ENCODE assay signal across 1 cellular context in the genomic region with DNA sequence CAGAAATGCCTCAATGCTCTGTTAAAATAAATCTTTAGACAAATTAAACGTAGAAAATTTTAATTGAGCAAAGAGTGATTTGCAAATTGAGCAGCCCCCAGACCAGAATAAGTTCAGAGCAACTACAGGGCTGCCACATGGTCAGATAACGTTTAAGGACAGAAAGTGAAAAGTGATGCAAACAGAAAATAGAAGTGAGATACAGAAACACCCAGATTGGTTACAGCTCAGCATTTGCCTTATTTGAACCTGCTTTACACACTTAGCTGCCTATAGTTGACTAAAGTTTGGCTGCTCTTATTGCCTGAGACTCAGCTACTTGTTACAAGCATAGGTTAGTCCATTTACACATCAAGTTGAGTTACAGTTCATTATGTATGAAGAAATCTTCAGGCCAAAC.
TF ChIP-seq lines count a peak whose summit lies in the region.

No MANE protein-coding gene starts in this region.

TF ChIP-seq in GM12878, 131 proteins besides CTCF, POLR2A, EP300 and RAD21 (continued from another document):
- TF ChIP-seq, protein P1, sequence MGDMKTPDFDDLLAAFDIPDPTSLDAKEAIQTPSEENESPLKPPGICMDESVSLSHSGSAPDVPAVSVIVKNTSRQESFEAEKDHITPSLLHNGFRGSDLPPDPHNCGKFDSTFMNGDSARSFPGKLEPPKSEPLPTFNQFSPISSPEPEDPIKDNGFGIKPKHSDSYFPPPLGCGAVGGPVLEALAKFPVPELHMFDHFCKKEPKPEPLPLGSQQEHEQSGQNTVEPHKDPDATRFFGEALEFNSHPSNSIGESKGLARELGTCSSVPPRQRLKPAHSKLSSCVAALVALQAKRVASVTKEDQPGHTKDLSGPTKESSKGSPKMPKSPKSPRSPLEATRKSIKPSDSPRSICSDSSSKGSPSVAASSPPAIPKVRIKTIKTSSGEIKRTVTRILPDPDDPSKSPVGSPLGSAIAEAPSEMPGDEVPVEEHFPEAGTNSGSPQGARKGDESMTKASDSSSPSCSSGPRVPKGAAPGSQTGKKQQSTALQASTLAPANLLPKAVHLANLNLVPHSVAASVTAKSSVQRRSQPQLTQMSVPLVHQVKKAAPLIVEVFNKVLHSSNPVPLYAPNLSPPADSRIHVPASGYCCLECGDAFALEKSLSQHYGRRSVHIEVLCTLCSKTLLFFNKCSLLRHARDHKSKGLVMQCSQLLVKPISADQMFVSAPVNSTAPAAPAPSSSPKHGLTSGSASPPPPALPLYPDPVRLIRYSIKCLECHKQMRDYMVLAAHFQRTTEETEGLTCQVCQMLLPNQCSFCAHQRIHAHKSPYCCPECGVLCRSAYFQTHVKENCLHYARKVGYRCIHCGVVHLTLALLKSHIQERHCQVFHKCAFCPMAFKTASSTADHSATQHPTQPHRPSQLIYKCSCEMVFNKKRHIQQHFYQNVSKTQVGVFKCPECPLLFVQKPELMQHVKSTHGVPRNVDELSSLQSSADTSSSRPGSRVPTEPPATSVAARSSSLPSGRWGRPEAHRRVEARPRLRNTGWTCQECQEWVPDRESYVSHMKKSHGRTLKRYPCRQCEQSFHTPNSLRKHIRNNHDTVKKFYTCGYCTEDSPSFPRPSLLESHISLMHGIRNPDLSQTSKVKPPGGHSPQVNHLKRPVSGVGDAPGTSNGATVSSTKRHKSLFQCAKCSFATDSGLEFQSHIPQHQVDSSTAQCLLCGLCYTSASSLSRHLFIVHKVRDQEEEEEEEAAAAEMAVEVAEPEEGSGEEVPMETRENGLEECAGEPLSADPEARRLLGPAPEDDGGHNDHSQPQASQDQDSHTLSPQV (IDR thresholded peaks at IDR 0.05) = no peak
- TF ChIP-seq, protein P2, sequence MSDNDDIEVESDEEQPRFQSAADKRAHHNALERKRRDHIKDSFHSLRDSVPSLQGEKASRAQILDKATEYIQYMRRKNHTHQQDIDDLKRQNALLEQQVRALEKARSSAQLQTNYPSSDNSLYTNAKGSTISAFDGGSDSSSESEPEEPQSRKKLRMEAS (IDR thresholded peaks at IDR 0.05; ENCODE audit: low read depth, low read length) = no peak
- TF ChIP-seq SPI1 (IDR thresholded peaks at IDR 0.05; ENCODE audit: borderline replicate concordance, insufficient read depth, low read depth, low read length) (no peak), CBX5 (IDR thresholded peaks at IDR 0.05; ENCODE audit: low read depth) (no peak), MYB (IDR thresholded peaks at IDR 0.05; ENCODE audit: borderline replicate concordance, low read depth, low read length) (no peak), TAF1 (IDR thresholded peaks at IDR 0.05; ENCODE audit: borderline replicate concordance, low read depth, low read length) (peak; percentile 57; the same call in 1 of the 2 replicates), IKZF1 (conservative IDR thresholded peaks at IDR 0.05) (no peak), SP1 (IDR thresholded peaks at IDR 0.05; ENCODE audit: low read depth, low read length) (no peak), RUNX3 (IDR thresholded peaks at IDR 0.05; ENCODE audit: low read length) (peak; percentile 33; the same call in 1 of the 2 replicates), YY1 (IDR thresholded peaks at IDR 0.05; ENCODE audit: low read depth, low read length) (no peak), KAT2A (conservative IDR thresholded peaks at IDR 0.05; ENCODE audit: control insufficient read depth, low read depth, low read length) (no peak), ZNF24 (IDR thresholded peaks at IDR 0.05) (no peak), JUNB (IDR thresholded peaks at IDR 0.05) (peak; percentile 34; the same call in 1 of the 2 replicates), ZNF217 (IDR thresholded peaks at IDR 0.05) (no peak), RAD51 (IDR thresholded peaks at IDR 0.05) (no peak), DPF2 (IDR thresholded peaks at IDR 0.05) (no peak), SMAD1 (IDR thresholded peaks at IDR 0.05; ENCODE audit: low read depth, partially characterized antibody) (no peak), TCF12 (IDR thresholded peaks at IDR 0.05; ENCODE audit: low read depth, low read length) (no peak), SUPT20H (IDR thresholded peaks at IDR 0.05; ENCODE audit: borderline replicate concordance, control insufficient read depth, low read depth, low read length) (no peak), ZNF384 (IDR thresholded peaks at IDR 0.05; ENCODE audit: borderline replicate concordance, low read depth, low read length) (no peak), NFIC (IDR thresholded peaks at IDR 0.05; ENCODE audit: low read depth, low read length) (no peak), BACH1 (IDR thresholded peaks at IDR 0.05; ENCODE audit: borderline replicate concordance) (no peak), RFX5 (IDR thresholded peaks at IDR 0.05; ENCODE audit: low read depth, low read length) (no peak), IRF4 (IDR thresholded peaks at IDR 0.05; ENCODE audit: low read depth, low read length) (0 out of 2 replicates have a peak, but pooled peaks have one; percentile 40), MEF2A (IDR thresholded peaks at IDR 0.05; ENCODE audit: insufficient read depth, low read depth, low read length) (0 out of 2 replicates have a peak, but pooled peaks have one; percentile 4), CBX3 (IDR thresholded peaks at IDR 0.05; ENCODE audit: borderline replicate concordance, low read depth) (no peak), CHD2 (IDR thresholded peaks at IDR 0.05; ENCODE audit: borderline replicate concordance, low read depth, low read length) (no peak)
- TF ChIP-seq, protein P3, sequence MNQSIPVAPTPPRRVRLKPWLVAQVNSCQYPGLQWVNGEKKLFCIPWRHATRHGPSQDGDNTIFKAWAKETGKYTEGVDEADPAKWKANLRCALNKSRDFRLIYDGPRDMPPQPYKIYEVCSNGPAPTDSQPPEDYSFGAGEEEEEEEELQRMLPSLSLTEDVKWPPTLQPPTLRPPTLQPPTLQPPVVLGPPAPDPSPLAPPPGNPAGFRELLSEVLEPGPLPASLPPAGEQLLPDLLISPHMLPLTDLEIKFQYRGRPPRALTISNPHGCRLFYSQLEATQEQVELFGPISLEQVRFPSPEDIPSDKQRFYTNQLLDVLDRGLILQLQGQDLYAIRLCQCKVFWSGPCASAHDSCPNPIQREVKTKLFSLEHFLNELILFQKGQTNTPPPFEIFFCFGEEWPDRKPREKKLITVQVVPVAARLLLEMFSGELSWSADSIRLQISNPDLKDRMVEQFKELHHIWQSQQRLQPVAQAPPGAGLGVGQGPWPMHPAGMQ (IDR thresholded peaks at IDR 0.05; ENCODE audit: borderline replicate concordance) = no peak
- TF ChIP-seq, protein P4, sequence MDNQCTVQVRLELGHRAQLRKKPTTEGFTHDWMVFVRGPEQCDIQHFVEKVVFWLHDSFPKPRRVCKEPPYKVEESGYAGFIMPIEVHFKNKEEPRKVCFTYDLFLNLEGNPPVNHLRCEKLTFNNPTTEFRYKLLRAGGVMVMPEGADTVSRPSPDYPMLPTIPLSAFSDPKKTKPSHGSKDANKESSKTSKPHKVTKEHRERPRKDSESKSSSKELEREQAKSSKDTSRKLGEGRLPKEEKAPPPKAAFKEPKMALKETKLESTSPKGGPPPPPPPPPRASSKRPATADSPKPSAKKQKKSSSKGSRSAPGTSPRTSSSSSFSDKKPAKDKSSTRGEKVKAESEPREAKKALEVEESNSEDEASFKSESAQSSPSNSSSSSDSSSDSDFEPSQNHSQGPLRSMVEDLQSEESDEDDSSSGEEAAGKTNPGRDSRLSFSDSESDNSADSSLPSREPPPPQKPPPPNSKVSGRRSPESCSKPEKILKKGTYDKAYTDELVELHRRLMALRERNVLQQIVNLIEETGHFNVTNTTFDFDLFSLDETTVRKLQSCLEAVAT (IDR thresholded peaks at IDR 0.05) = no peak
- TF ChIP-seq, protein P5, sequence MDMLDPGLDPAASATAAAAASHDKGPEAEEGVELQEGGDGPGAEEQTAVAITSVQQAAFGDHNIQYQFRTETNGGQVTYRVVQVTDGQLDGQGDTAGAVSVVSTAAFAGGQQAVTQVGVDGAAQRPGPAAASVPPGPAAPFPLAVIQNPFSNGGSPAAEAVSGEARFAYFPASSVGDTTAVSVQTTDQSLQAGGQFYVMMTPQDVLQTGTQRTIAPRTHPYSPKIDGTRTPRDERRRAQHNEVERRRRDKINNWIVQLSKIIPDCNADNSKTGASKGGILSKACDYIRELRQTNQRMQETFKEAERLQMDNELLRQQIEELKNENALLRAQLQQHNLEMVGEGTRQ (IDR thresholded peaks at IDR 0.05; ENCODE audit: borderline replicate concordance, low read depth, low read length) = no peak
- TF ChIP-seq, protein P6, sequence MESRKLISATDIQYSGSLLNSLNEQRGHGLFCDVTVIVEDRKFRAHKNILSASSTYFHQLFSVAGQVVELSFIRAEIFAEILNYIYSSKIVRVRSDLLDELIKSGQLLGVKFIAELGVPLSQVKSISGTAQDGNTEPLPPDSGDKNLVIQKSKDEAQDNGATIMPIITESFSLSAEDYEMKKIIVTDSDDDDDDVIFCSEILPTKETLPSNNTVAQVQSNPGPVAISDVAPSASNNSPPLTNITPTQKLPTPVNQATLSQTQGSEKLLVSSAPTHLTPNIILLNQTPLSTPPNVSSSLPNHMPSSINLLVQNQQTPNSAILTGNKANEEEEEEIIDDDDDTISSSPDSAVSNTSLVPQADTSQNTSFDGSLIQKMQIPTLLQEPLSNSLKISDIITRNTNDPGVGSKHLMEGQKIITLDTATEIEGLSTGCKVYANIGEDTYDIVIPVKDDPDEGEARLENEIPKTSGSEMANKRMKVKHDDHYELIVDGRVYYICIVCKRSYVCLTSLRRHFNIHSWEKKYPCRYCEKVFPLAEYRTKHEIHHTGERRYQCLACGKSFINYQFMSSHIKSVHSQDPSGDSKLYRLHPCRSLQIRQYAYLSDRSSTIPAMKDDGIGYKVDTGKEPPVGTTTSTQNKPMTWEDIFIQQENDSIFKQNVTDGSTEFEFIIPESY (IDR thresholded peaks at IDR 0.05) = no peak
- TF ChIP-seq, protein P7, sequence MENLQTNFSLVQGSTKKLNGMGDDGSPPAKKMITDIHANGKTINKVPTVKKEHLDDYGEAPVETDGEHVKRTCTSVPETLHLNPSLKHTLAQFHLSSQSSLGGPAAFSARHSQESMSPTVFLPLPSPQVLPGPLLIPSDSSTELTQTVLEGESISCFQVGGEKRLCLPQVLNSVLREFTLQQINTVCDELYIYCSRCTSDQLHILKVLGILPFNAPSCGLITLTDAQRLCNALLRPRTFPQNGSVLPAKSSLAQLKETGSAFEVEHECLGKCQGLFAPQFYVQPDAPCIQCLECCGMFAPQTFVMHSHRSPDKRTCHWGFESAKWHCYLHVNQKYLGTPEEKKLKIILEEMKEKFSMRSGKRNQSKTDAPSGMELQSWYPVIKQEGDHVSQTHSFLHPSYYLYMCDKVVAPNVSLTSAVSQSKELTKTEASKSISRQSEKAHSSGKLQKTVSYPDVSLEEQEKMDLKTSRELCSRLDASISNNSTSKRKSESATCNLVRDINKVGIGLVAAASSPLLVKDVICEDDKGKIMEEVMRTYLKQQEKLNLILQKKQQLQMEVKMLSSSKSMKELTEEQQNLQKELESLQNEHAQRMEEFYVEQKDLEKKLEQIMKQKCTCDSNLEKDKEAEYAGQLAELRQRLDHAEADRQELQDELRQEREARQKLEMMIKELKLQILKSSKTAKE (IDR thresholded peaks at IDR 0.05; ENCODE audit: low read depth, poor library complexity, severe bottlenecking) = peak; percentile 19
